Comparison of ENCODE assay signal across 25 cellular contexts in genomic region chr4:128686810-128687209, GRCh38.
"Had no signal": no experiment of that assay in that cellular context is flagged by ENCODE, and none has a peak within 500 bp of the region (broad histone marks: within the 10 kb centered on the region; RNA-seq: fewer than 3 reads in every experiment).

No MANE protein-coding gene starts in this region.

- H3K36me3 Mint-ChIP-seq: activated naive CD4-positive, alpha-beta T cell treated with anti-CD3 and anti-CD28 coated beads, Interleukin-2, amount 10 ng/mL, durations not matched to agents 7 days and 5 days; neural progenitor cell; stimulated activated naive B cell treated with anti-CD40 and anti-IgM and Interleukin-4, amounts not matched to agents 10 μg/mL and 1 μg/mL and 100 μg/mL, for 72 hours; T-cell had no signal

- H3K9me3 ChIP-seq: adrenal gland, colonic mucosa, lower lobe of right lung, right lobe of liver, vagina had no signal

- H3K27ac Mint-ChIP-seq: activated naive CD4-positive, alpha-beta T cell treated with anti-CD3 and anti-CD28 coated beads, Interleukin-2, amount 10 ng/mL, durations not matched to agents 7 days and 5 days; effector memory CD8-positive, alpha-beta T cell; naive thymus-derived CD8-positive, alpha-beta T cell; neural progenitor cell; stimulated activated naive B cell treated with anti-CD40 and anti-IgM and Interleukin-4, amounts not matched to agents 10 μg/mL and 1 μg/mL and 100 μg/mL, for 72 hours; T-cell; T-helper 2 cell treated with Interferon-gamma antibody and Interleukin-4, amounts not matched to agents 5 μg/mL and 100 μg/mL, for 36 hours had no signal

- H3K4me3 ChIP-seq: adrenal gland, colonic mucosa, dorsolateral prefrontal cortex, lower lobe of right lung, neural progenitor cell, right lobe of liver, smooth muscle cell, vagina had no signal

- H3K4me3 Mint-ChIP-seq: activated naive CD4-positive, alpha-beta T cell treated with anti-CD3 and anti-CD28 coated beads, Interleukin-2, amount 10 ng/mL, durations not matched to agents 7 days and 5 days; effector memory CD8-positive, alpha-beta T cell; naive thymus-derived CD8-positive, alpha-beta T cell; neural progenitor cell; stimulated activated naive B cell treated with anti-CD40 and anti-IgM and Interleukin-4, amounts not matched to agents 10 μg/mL and 1 μg/mL and 100 μg/mL, for 72 hours; T-cell; T-helper 2 cell treated with Interferon-gamma antibody and Interleukin-4, amounts not matched to agents 5 μg/mL and 100 μg/mL, for 36 hours; type B pancreatic cell had no signal

- H3K27ac ChIP-seq: adrenal gland, colonic mucosa, dorsolateral prefrontal cortex, lower lobe of right lung, neural progenitor cell, right lobe of liver, vagina, WERI-Rb-1 had no signal

- DNase-seq: activated CD4-positive, CD25-positive, alpha-beta regulatory T cell treated with anti-CD3 and anti-CD28 coated beads, Interleukin-2, amount 50 U/mL, for 72 hours; activated CD8-positive, alpha-beta memory T cell treated with anti-CD3 and anti-CD28 coated beads, Interleukin-2, amount 50 U/mL, for 48 hours; activated effector memory CD4-positive, alpha-beta T cell treated with anti-CD3 and anti-CD28 coated beads, Interleukin-2, amount 50 U/mL, for 16 hours; activated naive CD4-positive, alpha-beta T cell treated with anti-CD3 and anti-CD28 coated beads, Interleukin-2, amount 10 ng/mL, durations not matched to agents 7 days and 5 days; activated T-cell treated with anti-CD3 and anti-CD28 coated beads, Interleukin-2, amount 50 U/mL, for 48 hours; adrenal gland; colonic mucosa; dorsolateral prefrontal cortex; effector memory CD8-positive, alpha-beta T cell; foreskin fibroblast; kidney; lower lobe of right lung; naive thymus-derived CD8-positive, alpha-beta T cell; posterior cingulate gyrus; right lobe of liver; stimulated activated CD4-positive, alpha-beta T cell treated with anti-CD3 and anti-CD28 coated beads, Interleukin-15, amount 100 ng/mL, for 24 hours; stimulated activated naive B cell treated with anti-CD40 and anti-IgM and Interleukin-4, amounts not matched to agents 10 μg/mL and 1 μg/mL and 100 μg/mL, for 72 hours; T-cell; WERI-Rb-1 had no signal

- H3K36me3 ChIP-seq: adrenal gland, colonic mucosa, lower lobe of right lung, neural progenitor cell, right lobe of liver, vagina, WERI-Rb-1 had no signal

- H3K27me3 Mint-ChIP-seq: stimulated activated naive B cell treated with anti-CD40 and anti-IgM and Interleukin-4, amounts not matched to agents 10 μg/mL and 1 μg/mL and 100 μg/mL, for 72 hours had no signal

- H3K4me1 ChIP-seq: adrenal gland, colonic mucosa, lower lobe of right lung, right lobe of liver, vagina had no signal

- H3K4me1 Mint-ChIP-seq: activated naive CD4-positive, alpha-beta T cell treated with anti-CD3 and anti-CD28 coated beads, Interleukin-2, amount 10 ng/mL, durations not matched to agents 7 days and 5 days; naive thymus-derived CD8-positive, alpha-beta T cell; T-cell had no signal

- ATAC-seq: effector memory CD8-positive, alpha-beta T cell; left lobe of liver; lower lobe of right lung; naive thymus-derived CD8-positive, alpha-beta T cell; right lobe of liver; stimulated activated naive B cell treated with anti-CD40 and anti-IgM and Interleukin-4, amounts not matched to agents 10 μg/mL and 1 μg/mL and 100 μg/mL, for 72 hours; T-cell had no signal

- H3K9me3 Mint-ChIP-seq: activated naive CD4-positive, alpha-beta T cell treated with anti-CD3 and anti-CD28 coated beads, Interleukin-2, amount 10 ng/mL, durations not matched to agents 7 days and 5 days; effector memory CD8-positive, alpha-beta T cell; naive thymus-derived CD8-positive, alpha-beta T cell; T-cell had no signal

- H3K27me3 ChIP-seq: adrenal gland, colonic mucosa, dorsolateral prefrontal cortex, neural progenitor cell, right lobe of liver, vagina had no signal
